12 cellular contexts compared by ENCODE assay signal in genomic region chr3:151316267-151316991, GRCh38. TPM values are rescaled to one million over a fixed set of nuclear protein-coding genes. Genes with fewer than 3 reads are reported as not detected.
A peak's percentile ranks its signal among the peaks of the same experiment; 100 is the strongest.
DNase-seq lines count a peak whose midpoint lies in the region; ATAC-seq, FAIRE-seq and TF ChIP-seq lines count a peak whose summit lies in the region.
"Had no signal": no experiment of that assay in that cellular context is flagged by ENCODE, and none has a peak within 500 bp of the region (broad histone marks: within the 10 kb centered on the region; RNA-seq: fewer than 3 reads in every experiment).

GPR87 (minus strand) TSS chr3:151316820; CDS start chr3:151300100, 16,720 bp downstream.

- peak; percentile 69 for DNase-seq in astrocyte (ENCODE audit: low read depth)
- DNase-seq in DMS 273 (lab: John Stamatoyannopoulos, UW; ENCODE audit: unreplicated experiment) = no peak
- no peak for DNase-seq in Peyer's patch
- DNase-seq in CD8-positive, alpha-beta memory T cell = no peak
- no peak for DNase-seq in AML-193 (lab: John Stamatoyannopoulos, UW)
- DNase-seq: HFFc6; naive thymus-derived CD8-positive, alpha-beta T cell had no signal

- no peak within 1 kb of the TSS for H2AFZ ChIP-seq in astrocyte (ENCODE audit: low read depth, low read length)

- TF ChIP-seq CTCF in astrocyte (IDR thresholded peaks at IDR 0.05; ENCODE audit: insufficient read depth, low read depth, low read length) = no peak
- no peak for TF ChIP-seq CTCF in Peyer's patch (IDR thresholded peaks at IDR 0.05)

- TF ChIP-seq POLR2A in Peyer's patch (IDR thresholded peaks at IDR 0.05) = no peak

- no peaks in the 10 kb centered on the region for H3K79me2 ChIP-seq in astrocyte (ENCODE audit: insufficient read depth, low read length)

- H3K9me3 ChIP-seq in astrocyte (ENCODE audit: insufficient read depth, low read depth, low read length) (no peaks in the 10 kb centered on the region), mucosa of stomach (ENCODE audit: control insufficient read depth, low read length) (no peaks in the 10 kb centered on the region), Peyer's patch (no peaks in the 10 kb centered on the region)
- H3K9me3 ChIP-seq in CD8-positive, alpha-beta memory T cell (ENCODE audit: low read length) = no peaks in the 10 kb centered on the region

- H3K4me1 Mint-ChIP-seq in astrocyte (ENCODE audit: low read depth, unreplicated experiment) = peaks cover 23% of the 10 kb centered on the region
- H3K4me1 Mint-ChIP-seq in CD8-positive, alpha-beta memory T cell = peaks cover 0 to 5% (median 0%) of the 10 kb centered on the region in 3 donors

- CTCF ChIA-PET in CD8-positive, alpha-beta memory T cell (lab: Charles Lee) = no interaction called here

- H3K4me3 ChIP-seq in astrocyte (ENCODE audit: insufficient read depth, low read depth, low read length) = no peak within 1 kb of the TSS
- no peak within 1 kb of the TSS for H3K4me3 ChIP-seq in mucosa of stomach (ENCODE audit: low read length)
- no peak within 1 kb of the TSS for H3K4me3 ChIP-seq in Peyer's patch
- H3K4me3 ChIP-seq in CD8-positive, alpha-beta memory T cell (ENCODE audit: low read length) = no peak within 1 kb of the TSS

- H3K36me3 Mint-ChIP-seq in astrocyte (ENCODE audit: low read depth, unreplicated experiment) = peaks cover 6% of the 10 kb centered on the region
- H3K36me3 Mint-ChIP-seq in CD8-positive, alpha-beta memory T cell = no peaks in the 10 kb centered on the region
- H3K36me3 Mint-ChIP-seq: naive thymus-derived CD8-positive, alpha-beta T cell had no signal

- H3K36me3 ChIP-seq in astrocyte (ENCODE audit: insufficient read depth, low read length) = no peaks in the 10 kb centered on the region
- no peaks in the 10 kb centered on the region for H3K36me3 ChIP-seq in mucosa of stomach (ENCODE audit: control insufficient read depth, insufficient read depth, low read length)
- no peaks in the 10 kb centered on the region for H3K36me3 ChIP-seq in Peyer's patch
- no peaks in the 10 kb centered on the region for H3K36me3 ChIP-seq in CD8-positive, alpha-beta memory T cell (ENCODE audit: insufficient read depth, low read length)

- POLR2A ChIA-PET in CD8-positive, alpha-beta memory T cell (lab: Charles Lee) = no interaction called here

- H4K20me1 ChIP-seq in astrocyte (ENCODE audit: insufficient read depth, low read length) = no peaks in the 10 kb centered on the region

- H3K27ac Mint-ChIP-seq in astrocyte (ENCODE audit: unreplicated experiment) = peak within 1 kb of the TSS; percentile 83
- no peak within 1 kb of the TSS for H3K27ac Mint-ChIP-seq in CD8-positive, alpha-beta memory T cell
- H3K27ac Mint-ChIP-seq: HFFc6 had no signal

- ATAC-seq in GM18502 (IDR thresholded peaks at IDR 0.05; ENCODE audit: poor library complexity, unreplicated experiment) = peak; percentile 76
- ATAC-seq in HG02938 (IDR thresholded peaks at IDR 0.05; ENCODE audit: unreplicated experiment) = peak; percentile 60
- ATAC-seq: naive thymus-derived CD8-positive, alpha-beta T cell had no signal

- peaks cover 3% of the 10 kb centered on the region for H3K4me1 ChIP-seq in astrocyte (ENCODE audit: insufficient read depth, low read length)
- H3K4me1 ChIP-seq in mucosa of stomach (ENCODE audit: control insufficient read depth, insufficient read depth, low read length) = no peaks in the 10 kb centered on the region
- H3K4me1 ChIP-seq in Peyer's patch = no peaks in the 10 kb centered on the region
- H3K4me1 ChIP-seq in CD8-positive, alpha-beta memory T cell (ENCODE audit: insufficient read depth, low read length) = no peaks in the 10 kb centered on the region

- FAIRE-seq in astrocyte (lab: Jason Lieb, UNC) = peak; percentile 29

- peak within 1 kb of the TSS; percentile 17 for H3K4me2 ChIP-seq in astrocyte (ENCODE audit: low read length)

- H3K9ac ChIP-seq in astrocyte (ENCODE audit: low read length) = no peak within 1 kb of the TSS
- peak within 1 kb of the TSS; percentile 36 for H3K9ac ChIP-seq in mucosa of stomach (ENCODE audit: low read length)

- H3K27ac ChIP-seq in astrocyte (ENCODE audit: low read depth, low read length) (no peak within 1 kb of the TSS), Peyer's patch (no peak within 1 kb of the TSS)
- H3K27ac ChIP-seq in CD8-positive, alpha-beta memory T cell (ENCODE audit: low read depth, low read length) = no peak within 1 kb of the TSS

- H3K27me3 Mint-ChIP-seq in astrocyte (ENCODE audit: low read depth, unreplicated experiment) = no peaks in the 10 kb centered on the region
- H3K27me3 Mint-ChIP-seq in CD8-positive, alpha-beta memory T cell = peaks cover 3 to 10% of the 10 kb centered on the region in 2 donors
- H3K27me3 Mint-ChIP-seq: naive thymus-derived CD8-positive, alpha-beta T cell had no signal

- no peaks in the 10 kb centered on the region for H3K9me3 Mint-ChIP-seq in astrocyte (ENCODE audit: unreplicated experiment)
- no peaks in the 10 kb centered on the region for H3K9me3 Mint-ChIP-seq in CD8-positive, alpha-beta memory T cell
- H3K9me3 Mint-ChIP-seq: naive thymus-derived CD8-positive, alpha-beta T cell had no signal

- H3K27me3 ChIP-seq in astrocyte (ENCODE audit: insufficient read depth, low read length) = no peaks in the 10 kb centered on the region
- no peaks in the 10 kb centered on the region for H3K27me3 ChIP-seq in mucosa of stomach (ENCODE audit: control insufficient read depth, insufficient read depth, low read length)
- H3K27me3 ChIP-seq in Peyer's patch = no peaks in the 10 kb centered on the region
- no peaks in the 10 kb centered on the region for H3K27me3 ChIP-seq in CD8-positive, alpha-beta memory T cell (ENCODE audit: insufficient read depth, low read length, poor library complexity, severe bottlenecking)

- H3K4me3 Mint-ChIP-seq in astrocyte (ENCODE audit: unreplicated experiment) = peak within 1 kb of the TSS; percentile 76
- no peak within 1 kb of the TSS for H3K4me3 Mint-ChIP-seq in CD8-positive, alpha-beta memory T cell
- H3K4me3 Mint-ChIP-seq: HFFc6; naive thymus-derived CD8-positive, alpha-beta T cell had no signal

RNA-seq across cellular contexts. Expression of gene GPR87, which starts in this region (rescaled TPM):
- 12.1 and 15.5 TPM in 2 replicates for total RNA-seq in astrocyte
- total RNA-seq in Peyer's patch = not detected
- 1 to 10 TPM in 1 of 2 experiments, under 1 TPM in 1; 0.61 to 1.2 TPM for total RNA-seq in CD8-positive, alpha-beta memory T cell
- polyA plus RNA-seq in CD8-positive, alpha-beta memory T cell = not detected
- total RNA-seq: HFFc6; LHCN-M2; naive thymus-derived CD8-positive, alpha-beta T cell; RPMI7951 had no signal
- polyA plus RNA-seq: naive thymus-derived CD8-positive, alpha-beta T cell had no signal
